In genomic region chrY:22373494-22373893, GRCh38 we compare ENCODE assay signal across 29 cellular contexts. TPM values are rescaled to one million over a fixed set of nuclear protein-coding genes. Genes with fewer than 3 reads are reported as not detected.
"Had no signal": no experiment of that assay in that cellular context is flagged by ENCODE, and none has a peak within 500 bp of the region (broad histone marks: within the 10 kb centered on the region; RNA-seq: fewer than 3 reads in every experiment).

No MANE protein-coding gene starts in this region.

- ATAC-seq: heart right ventricle; left lobe of liver; natural killer cell; pancreas; sciatic nerve; stimulated activated effector memory CD8-positive, alpha-beta T cell treated with anti-CD3 and anti-CD28 coated beads, Interleukin-12 subunit alpha, Interleukin-12 subunit beta, amount 100 ng/mL, for 72 hours; stimulated activated naive CD8-positive, alpha-beta T cell treated with anti-CD3 and anti-CD28 coated beads, Interleukin-15, Interleukin-2, amounts not matched to agents 100 U/mL and 50 U/mL, for 24 hours had no signal

- H3K4me3 ChIP-seq: colonic mucosa, esophagus squamous epithelium, heart right ventricle, lung, pancreas, right atrium auricular region, testis, tibial artery had no signal

- DNase-seq: colonic mucosa; effector CD8-positive, alpha-beta T cell; endodermal cell; erythroblast; esophagus squamous epithelium; foreskin melanocyte; glutamatergic neuron; heart right ventricle; hippocampal formation; kidney; natural killer cell; pancreas; stimulated activated CD4-positive, alpha-beta T cell treated with anti-CD3 and anti-CD28 coated beads, Interleukin-2, amount 100 ng/mL, for 24 hours; stimulated activated CD4-positive, alpha-beta T cell treated with anti-CD3 and anti-CD28 coated beads, Interleukin-4, amount 100 ng/mL, for 24 hours; stimulated activated naive CD8-positive, alpha-beta T cell treated with anti-CD3 and anti-CD28 coated beads, Interleukin-15, Interleukin-2, amounts not matched to agents 100 U/mL and 50 U/mL, for 24 hours; substantia nigra; testis; tibial artery had no signal

RNA-seq across cellular contexts. Expression of gene RBMY1J, which starts 29.7 kb away (rescaled TPM):
- total RNA-seq: colonic mucosa, endodermal cell, endothelial cell of umbilical vein, esophagus squamous epithelium, heart right ventricle, kidney, left lobe of liver, liver, lung, mononuclear cell, natural killer cell, omental fat pad, pancreas, progenitor cell of endocrine pancreas, right atrium auricular region, sciatic nerve, urinary bladder had no signal
